ENCODE assay signal across 12 cellular contexts in genomic region chr4:98510340-98510739, GRCh38.
DNase-seq lines count a peak whose midpoint lies in the region; ATAC-seq, FAIRE-seq and TF ChIP-seq lines count a peak whose summit lies in the region.
"Had no signal": no experiment of that assay in that cellular context is flagged by ENCODE, and none has a peak within 500 bp of the region (broad histone marks: within the 10 kb centered on the region; RNA-seq: fewer than 3 reads in every experiment).

No MANE protein-coding gene starts in this region.

- H3K79me2 ChIP-seq in keratinocyte (ENCODE audit: control insufficient read depth, insufficient read depth, low read length), result peaks cover 37% of the 10 kb centered on the region

- H3K4me2 ChIP-seq in keratinocyte (ENCODE audit: control insufficient read depth, extremely low read depth, insufficient read depth, low read depth, low read length), result peak overlapping the region; percentile 39

- no peak for DNase-seq in natural killer cell treated with Interleukin-12 subunit alpha and Interleukin-12 subunit beta and Interleukin-15 and Interleukin-18, amount 100 ng/mL, for 72 hours (ENCODE audit: low spot score)
- DNase-seq in natural killer cell (no peak), keratinocyte (ENCODE audit: low read depth, low spot score) (no peak), HTR-8/SVneo (ENCODE audit: insufficient read length, low spot score) (no peak), NCI-H1694 treated with DMSO at 0.1 percent for 48 hours (lab: John Stamatoyannopoulos, UW) (no peak)
- DNase-seq: mucosa of descending colon, right lobe of liver had no signal

- H3K9ac ChIP-seq in keratinocyte (ENCODE audit: control insufficient read depth, extremely low read depth, insufficient read depth, low read length), result no peak overlapping the region

- H3K4me1 Mint-ChIP-seq in natural killer cell treated with Interleukin-12 subunit alpha and Interleukin-12 subunit beta and Interleukin-15 and Interleukin-18, amount 100 ng/mL, for 72 hours (ENCODE audit: low read depth in 2 of 2), result peaks cover 42 to 59% of the 10 kb centered on the region in 2 donors
- peaks cover 28 to 43% of the 10 kb centered on the region in 2 donors for H3K4me1 Mint-ChIP-seq in natural killer cell
- peaks cover 22% of the 10 kb centered on the region for H3K4me1 Mint-ChIP-seq in activated T-helper 17 cell treated with anti-CD3 and anti-CD28 coated beads, Interleukin-2, amount 50 U/mL, for 72 hours

- TF ChIP-seq CTCF in natural killer cell (IDR thresholded peaks at IDR 0.05) (no peak), keratinocyte (optimal IDR thresholded peaks at IDR 0.05 in 1 of 3, IDR thresholded peaks at IDR 0.05 in 1 of 3, conservative IDR thresholded peaks at IDR 0.05 in 1 of 3; ENCODE audit: extremely low read depth in 1 of 3, insufficient read depth in 2 of 3, low read length in 3 of 3) (no peak)

- H2AFZ ChIP-seq in keratinocyte (ENCODE audit: control insufficient read depth, low read length), result no peak overlapping the region

- intact Hi-C loops in natural killer cell (cut with micrococcal nuclease), result no loop called here

- no peaks in the 10 kb centered on the region for H3K9me3 Mint-ChIP-seq in natural killer cell treated with Interleukin-12 subunit alpha and Interleukin-12 subunit beta and Interleukin-15 and Interleukin-18, amount 100 ng/mL, for 72 hours
- H3K9me3 Mint-ChIP-seq in natural killer cell, result no peaks in the 10 kb centered on the region
- no peaks in the 10 kb centered on the region for H3K9me3 Mint-ChIP-seq in activated T-helper 17 cell treated with anti-CD3 and anti-CD28 coated beads, Interleukin-2, amount 50 U/mL, for 72 hours

- dilution Hi-C loops in keratinocyte (cut with MboI; ENCODE audit: extremely low pct_ligation_motif_present, low sequenced_read_pairs), result no loop called here

- peaks cover 29% of the 10 kb centered on the region for H3K4me1 ChIP-seq in keratinocyte (ENCODE audit: control insufficient read depth, extremely low read depth, insufficient read depth, low read length)
- H3K4me1 ChIP-seq: right lobe of liver had no signal

- no peaks in the 10 kb centered on the region for H3K9me3 ChIP-seq in keratinocyte (ENCODE audit: control insufficient read depth, low read depth, low read length)
- H3K9me3 ChIP-seq: mucosa of descending colon, right lobe of liver had no signal

- H3K36me3 Mint-ChIP-seq in natural killer cell treated with Interleukin-12 subunit alpha and Interleukin-12 subunit beta and Interleukin-15 and Interleukin-18, amount 100 ng/mL, for 72 hours, result no peaks in the 10 kb centered on the region
- H3K36me3 Mint-ChIP-seq in natural killer cell, result no peaks in the 10 kb centered on the region
- H3K36me3 Mint-ChIP-seq in activated T-helper 17 cell treated with anti-CD3 and anti-CD28 coated beads, Interleukin-2, amount 50 U/mL, for 72 hours (ENCODE audit: low read depth), result peaks cover 20% of the 10 kb centered on the region

- peak overlapping the region; percentile 46 for H3K27ac ChIP-seq in keratinocyte (ENCODE audit: control insufficient read depth, insufficient read depth, low read length)
- H3K27ac ChIP-seq: right lobe of liver had no signal

- peaks cover 0 to 1% of the 10 kb centered on the region in 2 experiments for H3K36me3 ChIP-seq in keratinocyte (ENCODE audit: control insufficient read depth in 2 of 2, extremely low read depth in 1 of 2, insufficient read depth in 2 of 2, low read length in 2 of 2)
- H3K36me3 ChIP-seq: right lobe of liver had no signal

- no peaks in the 10 kb centered on the region for H3K27me3 Mint-ChIP-seq in natural killer cell treated with Interleukin-12 subunit alpha and Interleukin-12 subunit beta and Interleukin-15 and Interleukin-18, amount 100 ng/mL, for 72 hours
- no peaks in the 10 kb centered on the region for H3K27me3 Mint-ChIP-seq in natural killer cell (ENCODE audit: low read depth in 2 of 2)
- H3K27me3 Mint-ChIP-seq in activated T-helper 17 cell treated with anti-CD3 and anti-CD28 coated beads, Interleukin-2, amount 50 U/mL, for 72 hours, result no peaks in the 10 kb centered on the region

- no peaks in the 10 kb centered on the region for H3K27me3 ChIP-seq in keratinocyte (ENCODE audit: control insufficient read depth, extremely low read depth, insufficient read depth, low read length)
- H3K27me3 ChIP-seq: right lobe of liver had no signal

- no peaks in the 10 kb centered on the region for H3K9me1 ChIP-seq in keratinocyte (ENCODE audit: control insufficient read depth, extremely low read depth, insufficient read depth, low read length)

- H3K4me3 Mint-ChIP-seq in natural killer cell treated with Interleukin-12 subunit alpha and Interleukin-12 subunit beta and Interleukin-15 and Interleukin-18, amount 100 ng/mL, for 72 hours, result peak overlapping the region; percentile 75
- H3K4me3 Mint-ChIP-seq in natural killer cell, result no peak overlapping the region
- H3K4me3 Mint-ChIP-seq in activated T-helper 17 cell treated with anti-CD3 and anti-CD28 coated beads, Interleukin-2, amount 50 U/mL, for 72 hours, result peak overlapping the region; percentile 51

- H4K20me1 ChIP-seq in keratinocyte (ENCODE audit: control insufficient read depth, extremely low read depth, insufficient read depth, low read length), result no peaks in the 10 kb centered on the region

- H3K27ac Mint-ChIP-seq in natural killer cell treated with Interleukin-12 subunit alpha and Interleukin-12 subunit beta and Interleukin-15 and Interleukin-18, amount 100 ng/mL, for 72 hours, result peak overlapping the region; percentile 81 to 82
- H3K27ac Mint-ChIP-seq in natural killer cell, result no peak overlapping the region
- peak overlapping the region; percentile 77 for H3K27ac Mint-ChIP-seq in activated T-helper 17 cell treated with anti-CD3 and anti-CD28 coated beads, Interleukin-2, amount 50 U/mL, for 72 hours

- ATAC-seq in natural killer cell treated with Interleukin-12 subunit alpha and Interleukin-12 subunit beta and Interleukin-15 and Interleukin-18, amount 100 ng/mL, for 72 hours, result no peak
- ATAC-seq in natural killer cell (no peak), HG03135 (IDR thresholded peaks at IDR 0.05; ENCODE audit: unreplicated experiment) (no peak)
- no peak for ATAC-seq in activated T-helper 17 cell treated with anti-CD3 and anti-CD28 coated beads, Interleukin-2, amount 50 U/mL, for 72 hours (replicated peaks)
- ATAC-seq: HCT116, left lobe of liver, mucosa of descending colon, right lobe of liver, Right ventricle myocardium inferior had no signal

- FAIRE-seq in keratinocyte (lab: Jason Lieb, UNC), result no peak
- no peak for FAIRE-seq in HTR-8/SVneo (lab: Jason Lieb, UNC)

- H3K4me3 ChIP-seq in keratinocyte (ENCODE audit: control insufficient read depth in 2 of 3, extremely low read depth in 1 of 3, insufficient read depth in 2 of 3, low read depth in 1 of 3, low read length in 3 of 3), result no peak overlapping the region
- H3K4me3 ChIP-seq: mucosa of descending colon, right lobe of liver had no signal

Comparison
In these comparisons a context has a peak if more than half of its experiments do, and no peak if none do; other contexts are left out.
1. H3K27ac Mint-ChIP-seq: peak in natural killer cell treated with Interleukin-12 subunit alpha and Interleukin-12 subunit beta and Interleukin-15 and Interleukin-18, amount 100 ng/mL, for 72 hours (2 of 2) and activated T-helper 17 cell treated with anti-CD3 and anti-CD28 coated beads, Interleukin-2, amount 50 U/mL, for 72 hours (single experiment); none in natural killer cell (0 of 2).